ENCODE assay signal across 14 cellular contexts in genomic region chr7:149161241-149161848, GRCh38. TPM values are rescaled to one million over a fixed set of nuclear protein-coding genes. Genes with fewer than 3 reads are reported as not detected.
DNase-seq lines count a peak whose midpoint lies in the region; ATAC-seq and TF ChIP-seq lines count a peak whose summit lies in the region.
"Had no signal": no experiment of that assay in that cellular context is flagged by ENCODE, and none has a peak within 500 bp of the region (broad histone marks: within the 10 kb centered on the region; RNA-seq: fewer than 3 reads in every experiment).

No MANE protein-coding gene starts in this region.

- H3K9me3 ChIP-seq in mesenchymal stem cell (ENCODE audit: control insufficient read depth, low read length): no peaks in the 10 kb centered on the region
- H3K9me3 ChIP-seq: gastroesophageal sphincter had no signal

- ATAC-seq in HG02870 (IDR thresholded peaks at IDR 0.05; ENCODE audit: unreplicated experiment) (no peak), HG02970 (IDR thresholded peaks at IDR 0.05; ENCODE audit: low FRiP score, unreplicated experiment) (no peak)
- ATAC-seq: gastroesophageal sphincter had no signal

- no peak overlapping the region for H3K14ac ChIP-seq in mesenchymal stem cell (ENCODE audit: low read length in 2 of 2)

- H4K8ac ChIP-seq in mesenchymal stem cell (ENCODE audit: low read length): no peak overlapping the region

- no peak overlapping the region for H2BK120ac ChIP-seq in mesenchymal stem cell (ENCODE audit: low read depth, low read length)

- peak; percentile 12 for DNase-seq in DMS79 treated with DMSO at 0.1 percent for 48 hours (lab: John Stamatoyannopoulos, UW)
- no peak for DNase-seq in DMS79 (lab: John Stamatoyannopoulos, UW)
- DNase-seq in HFFc6: peak; percentile 52
- DNase-seq in activated T-helper 2 cell treated with anti-CD3 and anti-CD28 coated beads, Interferon-gamma antibody, Interleukin-2, Interleukin-4, amounts not matched to agents 10 μg/mL and 5 μg/mL and 100 μg/mL, durations not matched to agents 14 hours and 24 hours and 36 hours (ENCODE audit: low spot score): no peak
- peak; percentile 28 for DNase-seq in mesenchymal stem cell
- no peak for DNase-seq in SHP77 treated with DMSO at 0.1 percent for 48 hours (lab: John Stamatoyannopoulos, UW)
- DNase-seq: 8988T; posterior cingulate gyrus; stimulated activated CD4-positive, alpha-beta T cell treated with anti-CD3 and anti-CD28 coated beads, Interleukin-2, amount 100 ng/mL, for 48 hours had no signal

- no peak overlapping the region for H2BK12ac ChIP-seq in mesenchymal stem cell (ENCODE audit: low read length in 2 of 2)

- H3K4me2 ChIP-seq in mesenchymal stem cell (ENCODE audit: low read length, poor library complexity, severe bottlenecking): no peak overlapping the region

- no peak overlapping the region for H3K4me3 ChIP-seq in mesenchymal stem cell (ENCODE audit: insufficient read depth in 1 of 2, low read depth in 1 of 2, low read length in 2 of 2)
- H3K4me3 ChIP-seq: cardiac muscle cell, gastroesophageal sphincter had no signal

- H3K27me3 ChIP-seq in mesenchymal stem cell (ENCODE audit: control insufficient read depth in 1 of 2, insufficient read depth in 1 of 2, low read length in 2 of 2): no peaks in the 10 kb centered on the region
- H3K27me3 ChIP-seq: cardiac muscle cell, gastroesophageal sphincter had no signal

- H4K91ac ChIP-seq in mesenchymal stem cell (ENCODE audit: low read length): no peak overlapping the region

- no peaks in the 10 kb centered on the region for H3K9me3 Mint-ChIP-seq in HFFc6
- H3K9me3 Mint-ChIP-seq in activated T-helper 2 cell treated with anti-CD3 and anti-CD28 coated beads, Interferon-gamma antibody, Interleukin-2, Interleukin-4, amounts not matched to agents 10 μg/mL and 5 μg/mL and 100 μg/mL, durations not matched to agents 14 hours and 24 hours and 36 hours: no peaks in the 10 kb centered on the region

- peaks cover 31% of the 10 kb centered on the region for H3K36me3 Mint-ChIP-seq in HFFc6 (ENCODE audit: low read depth)
- H3K36me3 Mint-ChIP-seq in activated T-helper 2 cell treated with anti-CD3 and anti-CD28 coated beads, Interferon-gamma antibody, Interleukin-2, Interleukin-4, amounts not matched to agents 10 μg/mL and 5 μg/mL and 100 μg/mL, durations not matched to agents 14 hours and 24 hours and 36 hours (ENCODE audit: low read depth): peaks cover 55% of the 10 kb centered on the region

- peaks cover 17 to 32% of the 10 kb centered on the region in 2 experiments for H3K36me3 ChIP-seq in mesenchymal stem cell (ENCODE audit: control insufficient read depth in 1 of 2, insufficient read depth in 2 of 2, low read depth in 1 of 2, low read length in 2 of 2)

- H3K27ac Mint-ChIP-seq in HFFc6: peak overlapping the region; percentile 62
- H3K27ac Mint-ChIP-seq in activated T-helper 2 cell treated with anti-CD3 and anti-CD28 coated beads, Interferon-gamma antibody, Interleukin-2, Interleukin-4, amounts not matched to agents 10 μg/mL and 5 μg/mL and 100 μg/mL, durations not matched to agents 14 hours and 24 hours and 36 hours: peak overlapping the region; percentile 33

- H3K4me1 Mint-ChIP-seq in HFFc6 (ENCODE audit: low read depth): peaks cover 18% of the 10 kb centered on the region
- H3K4me1 Mint-ChIP-seq in activated T-helper 2 cell treated with anti-CD3 and anti-CD28 coated beads, Interferon-gamma antibody, Interleukin-2, Interleukin-4, amounts not matched to agents 10 μg/mL and 5 μg/mL and 100 μg/mL, durations not matched to agents 14 hours and 24 hours and 36 hours (ENCODE audit: low read depth): peaks cover 15% of the 10 kb centered on the region

- H3K4me1 ChIP-seq in mesenchymal stem cell (ENCODE audit: control insufficient read depth, insufficient read depth, low read depth, low read length): peaks cover 2% of the 10 kb centered on the region
- H3K4me1 ChIP-seq: gastroesophageal sphincter had no signal

- no peak overlapping the region for H3K4ac ChIP-seq in mesenchymal stem cell (ENCODE audit: low read depth in 1 of 2, low read length in 2 of 2)

- TF ChIP-seq CTCF in HFFc6 (IDR thresholded peaks at IDR 0.05): no peak

- H3K23ac ChIP-seq in mesenchymal stem cell (ENCODE audit: low read length in 2 of 2): no peak overlapping the region

- no peak overlapping the region for H2BK15ac ChIP-seq in mesenchymal stem cell (ENCODE audit: low read depth, poor library complexity, severe bottlenecking)

- no peak overlapping the region for H3K18ac ChIP-seq in mesenchymal stem cell (ENCODE audit: low read depth in 1 of 2, low read length in 2 of 2)

- no peak overlapping the region for H2BK5ac ChIP-seq in mesenchymal stem cell (ENCODE audit: low read depth, low read length, poor library complexity, severe bottlenecking)

- 32% methylated on average over 4 of the region's 5 CpGs for WGBS in mesenchymal stem cell

- H3K4me3 Mint-ChIP-seq in HFFc6: peak overlapping the region; percentile 21
- no peak overlapping the region for H3K4me3 Mint-ChIP-seq in activated T-helper 2 cell treated with anti-CD3 and anti-CD28 coated beads, Interferon-gamma antibody, Interleukin-2, Interleukin-4, amounts not matched to agents 10 μg/mL and 5 μg/mL and 100 μg/mL, durations not matched to agents 14 hours and 24 hours and 36 hours (ENCODE audit: low read depth)

- intact Hi-C loops in activated T-helper 2 cell treated with anti-CD3 and anti-CD28 coated beads, Interferon-gamma antibody, Interleukin-2, Interleukin-4, amounts not matched to agents 10 μg/mL and 5 μg/mL and 100 μg/mL, durations not matched to agents 14 hours and 24 hours and 36 hours (cut with micrococcal nuclease): no loop called here

- no peaks in the 10 kb centered on the region for H3K27me3 Mint-ChIP-seq in HFFc6 (ENCODE audit: insufficient read depth)
- no peaks in the 10 kb centered on the region for H3K27me3 Mint-ChIP-seq in activated T-helper 2 cell treated with anti-CD3 and anti-CD28 coated beads, Interferon-gamma antibody, Interleukin-2, Interleukin-4, amounts not matched to agents 10 μg/mL and 5 μg/mL and 100 μg/mL, durations not matched to agents 14 hours and 24 hours and 36 hours (ENCODE audit: low read depth)

- no peak overlapping the region for H2AK5ac ChIP-seq in mesenchymal stem cell (ENCODE audit: low read length, severe bottlenecking)

- peak overlapping the region; percentile 46 for H3K9ac ChIP-seq in mesenchymal stem cell (ENCODE audit: low read length)

- H2AFZ ChIP-seq in mesenchymal stem cell (ENCODE audit: low read depth, low read length): no peak overlapping the region

- H3K27ac ChIP-seq in mesenchymal stem cell (ENCODE audit: low read length, poor library complexity, severe bottlenecking): no peak overlapping the region
- H3K27ac ChIP-seq: cardiac muscle cell, gastroesophageal sphincter, HL-60 had no signal

- peaks cover 29% of the 10 kb centered on the region for H3K79me1 ChIP-seq in mesenchymal stem cell (replicated peaks; ENCODE audit: low read length, poor library complexity, severe bottlenecking)

RNA-seq across cellular contexts. Expression of gene ZNF398, which starts 14.1 kb away (rescaled TPM):
- 10 to 100 TPM; 11.0 to 12.1 (median 11.6) TPM for total RNA-seq in HFFc6 (2021; fragmentation: NEBNext Ultra II Directional; extraction: Animal tissue kit (Norgen Biotek cat#: 25700))
- 15.9 and 16.9 TPM in 2 replicates for total RNA-seq in activated T-helper 2 cell treated with anti-CD3 and anti-CD28 coated beads, Interferon-gamma antibody, Interleukin-2, Interleukin-4, amounts not matched to agents 10 μg/mL and 5 μg/mL and 100 μg/mL, durations not matched to agents 14 hours and 24 hours and 36 hours
- polyA plus RNA-seq in mesenchymal stem cell (2013, experiment 1 of 2): 7.4 TPM
- 7.0 TPM for polyA plus RNA-seq in mesenchymal stem cell (2013, experiment 2 of 2)

RNA-seq across cellular contexts. Expression of gene ZNF282, which starts 34.0 kb away (rescaled TPM):
- 10 to 100 TPM; 18.6 to 23.6 (median 21.0) TPM for total RNA-seq in HFFc6 (2021; fragmentation: NEBNext Ultra II Directional; extraction: Animal tissue kit (Norgen Biotek cat#: 25700))
- 116 and 118 TPM in 2 replicates for total RNA-seq in activated T-helper 2 cell treated with anti-CD3 and anti-CD28 coated beads, Interferon-gamma antibody, Interleukin-2, Interleukin-4, amounts not matched to agents 10 μg/mL and 5 μg/mL and 100 μg/mL, durations not matched to agents 14 hours and 24 hours and 36 hours
- polyA plus RNA-seq in mesenchymal stem cell (2013, experiment 1 of 2): 10.5 TPM
- polyA plus RNA-seq in mesenchymal stem cell (2013, experiment 2 of 2): 9.7 TPM

RNA-seq across cellular contexts. Expression of gene ZNF425, which starts 35.2 kb away (rescaled TPM):
- 1 to 10 TPM; 1.9 to 3.0 (median 2.2) TPM for total RNA-seq in HFFc6 (2021; fragmentation: NEBNext Ultra II Directional; extraction: Animal tissue kit (Norgen Biotek cat#: 25700))
- 0.39 and 1.0 TPM in 2 replicates for total RNA-seq in activated T-helper 2 cell treated with anti-CD3 and anti-CD28 coated beads, Interferon-gamma antibody, Interleukin-2, Interleukin-4, amounts not matched to agents 10 μg/mL and 5 μg/mL and 100 μg/mL, durations not matched to agents 14 hours and 24 hours and 36 hours
- 2.2 TPM for polyA plus RNA-seq in mesenchymal stem cell (2013, experiment 1 of 2)
- 2.2 TPM for polyA plus RNA-seq in mesenchymal stem cell (2013, experiment 2 of 2)

Comparison
In these comparisons a context has a peak if more than half of its experiments do, and no peak if none do; other contexts are left out.
1. DNase-seq: peak in DMS79 treated with DMSO at 0.1 percent for 48 hours (single experiment), HFFc6 (single experiment) and mesenchymal stem cell (single experiment); none in DMS79 (single experiment), activated T-helper 2 cell treated with anti-CD3 and anti-CD28 coated beads, Interferon-gamma antibody, Interleukin-2, Interleukin-4, amounts not matched to agents 10 μg/mL and 5 μg/mL and 100 μg/mL, durations not matched to agents 14 hours and 24 hours and 36 hours (single experiment) and SHP77 treated with DMSO at 0.1 percent for 48 hours (single experiment).